Comparison of ENCODE assay signal across 1 cellular context in the genomic region with DNA sequence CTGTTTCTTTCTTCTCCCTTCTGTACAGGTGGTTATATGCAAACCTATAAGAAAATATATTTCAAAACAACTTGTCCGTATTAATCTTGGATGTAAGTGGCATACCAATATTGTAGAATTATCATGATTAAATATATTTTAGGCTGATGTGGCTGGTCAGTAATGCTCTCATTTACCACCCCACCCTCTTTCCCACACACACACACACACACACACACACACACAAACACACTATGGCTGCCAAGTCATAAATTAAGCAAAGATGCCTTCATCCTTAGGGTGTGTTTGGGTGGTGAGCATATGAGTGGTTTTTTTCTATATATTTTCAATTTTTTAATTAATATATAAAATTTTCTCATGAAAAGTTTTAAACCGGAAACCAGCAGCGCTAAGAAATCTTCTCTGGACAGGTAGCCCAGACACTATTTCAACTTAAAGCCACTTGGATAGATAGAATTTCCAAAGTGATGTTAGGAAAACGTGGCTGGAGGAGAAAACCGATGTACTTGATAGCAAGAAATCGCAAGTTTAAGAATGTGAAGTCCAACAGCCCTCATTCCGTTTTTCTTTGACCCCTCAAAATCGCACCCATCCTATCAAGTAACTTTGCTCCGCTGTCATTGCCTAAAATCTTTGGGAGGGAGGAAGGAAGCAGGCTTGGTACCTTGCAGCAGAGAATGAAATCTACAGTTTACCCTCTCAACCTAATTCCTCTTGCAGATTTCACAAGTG.
TF ChIP-seq lines count a peak whose summit lies in the region.

No MANE protein-coding gene starts in this region.

TF ChIP-seq in SK-N-SH, 30 proteins besides CTCF, POLR2A, EP300 and RAD21 (continued from another document):
- TF ChIP-seq, protein P1, sequence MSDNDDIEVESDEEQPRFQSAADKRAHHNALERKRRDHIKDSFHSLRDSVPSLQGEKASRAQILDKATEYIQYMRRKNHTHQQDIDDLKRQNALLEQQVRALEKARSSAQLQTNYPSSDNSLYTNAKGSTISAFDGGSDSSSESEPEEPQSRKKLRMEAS (IDR thresholded peaks at IDR 0.05; ENCODE audit: low read depth): no peak
- TF ChIP-seq SMC3 (IDR thresholded peaks at IDR 0.05; ENCODE audit: low read depth, low read length): no peak
- TF ChIP-seq NFIC (IDR thresholded peaks at IDR 0.05; ENCODE audit: borderline replicate concordance): no peak
